ENCODE assay signal across 10 cellular contexts in genomic region chr12:57476162-57476992, GRCh38. TPM values are rescaled to one million over a fixed set of nuclear protein-coding genes. Genes with fewer than 3 reads are reported as not detected.
A peak's percentile ranks its signal among the peaks of the same experiment; 100 is the strongest.
DNase-seq lines count a peak whose midpoint lies in the region; ATAC-seq, FAIRE-seq and TF ChIP-seq lines count a peak whose summit lies in the region.
"Had no signal": no experiment of that assay in that cellular context is flagged by ENCODE, and none has a peak within 500 bp of the region (broad histone marks: within the 10 kb centered on the region; RNA-seq: fewer than 3 reads in every experiment).

No MANE protein-coding gene starts in this region.

- H3K9ac ChIP-seq in mucosa of stomach (ENCODE audit: low read length) (peak overlapping the region; percentile 33), subcutaneous abdominal adipose tissue (ENCODE audit: low read length in 5 of 5) (peak overlapping the region in 3 of 5 donors; percentile 48 to 71 (median 68))

- no peak overlapping the region for H3K4me3 ChIP-seq in A549
- peak overlapping the region; percentile 16 for H3K4me3 ChIP-seq in bronchial epithelial cell (ENCODE audit: low read depth, low read length)
- H3K4me3 ChIP-seq in mucosa of stomach (ENCODE audit: low read length): no peak overlapping the region
- H3K4me3 ChIP-seq in subcutaneous abdominal adipose tissue (ENCODE audit: low read depth in 1 of 5, low read length in 5 of 5): peak overlapping the region; percentile 48 to 71 (median 55)

- H3K9me3 ChIP-seq in A549 (no peaks in the 10 kb centered on the region), mucosa of stomach (ENCODE audit: control insufficient read depth, low read length) (no peaks in the 10 kb centered on the region), subcutaneous abdominal adipose tissue (ENCODE audit: control insufficient read depth in 5 of 5, low read length in 5 of 5) (no peaks in the 10 kb centered on the region)

- no peak overlapping the region for H3K27ac ChIP-seq in A549
- H3K27ac ChIP-seq in subcutaneous abdominal adipose tissue (ENCODE audit: low read depth, low read length): no peak overlapping the region
- H3K27ac ChIP-seq: epithelial cell of prostate had no signal

- 75% methylated on average over 29 of the region's 29 CpGs for WGBS in A549 (ENCODE audit: missing lambda C conversion rate)

- FAIRE-seq in A549 (lab: Jason Lieb, UNC) (no peak), bronchial epithelial cell (lab: Jason Lieb, UNC) (no peak)
- FAIRE-seq: G401.6 had no signal

- TF ChIP-seq POLR2A in A549 (IDR thresholded peaks at IDR 0.05; ENCODE audit: low read length): no peak

- DNase-seq in A549 (ENCODE audit: low read depth in 1 of 2, low spot score in 1 of 2): no peak
- DNase-seq in T-helper 1 cell: peak in 4 of 5 donors; percentile 32 to 81 (median 56)
- no peak for DNase-seq in bronchial epithelial cell (ENCODE audit: low read depth)
- DNase-seq in NCI-H2196 treated with DMSO at 0.1 percent for 48 hours (lab: John Stamatoyannopoulos, UW; ENCODE audit: unreplicated experiment): no peak

- ATAC-seq in A549 (no peak), GM21367 (IDR thresholded peaks at IDR 0.05; ENCODE audit: unreplicated experiment) (peak; percentile 37), HG03521 (IDR thresholded peaks at IDR 0.05; ENCODE audit: unreplicated experiment) (no peak)

- POLR2A ChIA-PET in A549 (lab: Yijun Ruan, JAX): no interaction called here

- peaks cover 42% of the 10 kb centered on the region for H3K27me3 ChIP-seq in bronchial epithelial cell (ENCODE audit: control insufficient read depth, insufficient read depth, low read length)
- peaks cover 68% of the 10 kb centered on the region for H3K27me3 ChIP-seq in mucosa of stomach (ENCODE audit: control insufficient read depth, insufficient read depth, low read length)
- H3K27me3 ChIP-seq in subcutaneous abdominal adipose tissue (ENCODE audit: control insufficient read depth in 5 of 5, insufficient read depth in 4 of 5, low read length in 5 of 5): peaks cover 7 to 44% (median 31%) of the 10 kb centered on the region in 5 donors

- no peak for TF ChIP-seq EP300 in A549 (IDR thresholded peaks at IDR 0.05)

- CTCF ChIA-PET in A549 (lab: Yijun Ruan, JAX): interaction anchor here (1.0 to 19.9 kb wide), 4 partner anchors 10 to 24 kb away, joined by 4 to 240 read pairs (median 6); partner anchors contain the start of gene GLI1

- no peak for TF ChIP-seq RAD21 in A549 (conservative IDR thresholded peaks at IDR 0.05 in 1 of 2, IDR thresholded peaks at IDR 0.05 in 1 of 2)

- 0 out of 3 replicates have a peak overlapping the region, but pooled peaks have one; percentile 7 for H3K4me2 ChIP-seq in A549

- no peak for TF ChIP-seq CTCF in A549 (IDR thresholded peaks at IDR 0.05)
- peak; percentile 21 for TF ChIP-seq CTCF in bronchial epithelial cell (IDR thresholded peaks at IDR 0.05; ENCODE audit: insufficient read depth, low read length, severe bottlenecking)

- peaks cover 14% of the 10 kb centered on the region; the same call in 2 of the 3 replicates for H3K4me1 ChIP-seq in A549
- H3K4me1 ChIP-seq in mucosa of stomach (ENCODE audit: control insufficient read depth, insufficient read depth, low read length): peaks cover 22% of the 10 kb centered on the region
- H3K4me1 ChIP-seq in subcutaneous abdominal adipose tissue (ENCODE audit: control insufficient read depth in 5 of 5, insufficient read depth in 5 of 5, low read length in 5 of 5): peaks cover 0 to 35% (median 27%) of the 10 kb centered on the region in 5 donors

- H3K36me3 ChIP-seq in bronchial epithelial cell (ENCODE audit: control insufficient read depth, insufficient read depth, low read length) (no peaks in the 10 kb centered on the region), mucosa of stomach (ENCODE audit: control insufficient read depth, insufficient read depth, low read length) (no peaks in the 10 kb centered on the region), subcutaneous abdominal adipose tissue (ENCODE audit: control insufficient read depth in 5 of 5, insufficient read depth in 5 of 5, low read length in 5 of 5) (peaks cover 0 to 19% (median 0%) of the 10 kb centered on the region in 5 donors)

TF ChIP-seq in A549, 52 proteins besides CTCF, POLR2A, EP300 and RAD21 (continues in another document):
- TF ChIP-seq, protein P1, sequence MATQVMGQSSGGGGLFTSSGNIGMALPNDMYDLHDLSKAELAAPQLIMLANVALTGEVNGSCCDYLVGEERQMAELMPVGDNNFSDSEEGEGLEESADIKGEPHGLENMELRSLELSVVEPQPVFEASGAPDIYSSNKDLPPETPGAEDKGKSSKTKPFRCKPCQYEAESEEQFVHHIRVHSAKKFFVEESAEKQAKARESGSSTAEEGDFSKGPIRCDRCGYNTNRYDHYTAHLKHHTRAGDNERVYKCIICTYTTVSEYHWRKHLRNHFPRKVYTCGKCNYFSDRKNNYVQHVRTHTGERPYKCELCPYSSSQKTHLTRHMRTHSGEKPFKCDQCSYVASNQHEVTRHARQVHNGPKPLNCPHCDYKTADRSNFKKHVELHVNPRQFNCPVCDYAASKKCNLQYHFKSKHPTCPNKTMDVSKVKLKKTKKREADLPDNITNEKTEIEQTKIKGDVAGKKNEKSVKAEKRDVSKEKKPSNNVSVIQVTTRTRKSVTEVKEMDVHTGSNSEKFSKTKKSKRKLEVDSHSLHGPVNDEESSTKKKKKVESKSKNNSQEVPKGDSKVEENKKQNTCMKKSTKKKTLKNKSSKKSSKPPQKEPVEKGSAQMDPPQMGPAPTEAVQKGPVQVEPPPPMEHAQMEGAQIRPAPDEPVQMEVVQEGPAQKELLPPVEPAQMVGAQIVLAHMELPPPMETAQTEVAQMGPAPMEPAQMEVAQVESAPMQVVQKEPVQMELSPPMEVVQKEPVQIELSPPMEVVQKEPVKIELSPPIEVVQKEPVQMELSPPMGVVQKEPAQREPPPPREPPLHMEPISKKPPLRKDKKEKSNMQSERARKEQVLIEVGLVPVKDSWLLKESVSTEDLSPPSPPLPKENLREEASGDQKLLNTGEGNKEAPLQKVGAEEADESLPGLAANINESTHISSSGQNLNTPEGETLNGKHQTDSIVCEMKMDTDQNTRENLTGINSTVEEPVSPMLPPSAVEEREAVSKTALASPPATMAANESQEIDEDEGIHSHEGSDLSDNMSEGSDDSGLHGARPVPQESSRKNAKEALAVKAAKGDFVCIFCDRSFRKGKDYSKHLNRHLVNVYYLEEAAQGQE (IDR thresholded peaks at IDR 0.05): no peak
- TF ChIP-seq GATA3 (IDR thresholded peaks at IDR 0.05; ENCODE audit: borderline replicate concordance): no peak
- no peak for TF ChIP-seq ZNF302 (CRISPR knock-in tag; IDR thresholded peaks at IDR 0.05)
- no peak for TF ChIP-seq HOXB13 (CRISPR knock-in tag; IDR thresholded peaks at IDR 0.05; ENCODE audit: low read depth)
- TF ChIP-seq CHD2 (IDR thresholded peaks at IDR 0.05; ENCODE audit: low read length, partially characterized antibody): no peak
- TF ChIP-seq HOXA7 (CRISPR knock-in tag; IDR thresholded peaks at IDR 0.05): no peak
- no peak for TF ChIP-seq POLR2AphosphoS2 (conservative IDR thresholded peaks at IDR 0.05; ENCODE audit: low read length)
- TF ChIP-seq, protein P2, sequence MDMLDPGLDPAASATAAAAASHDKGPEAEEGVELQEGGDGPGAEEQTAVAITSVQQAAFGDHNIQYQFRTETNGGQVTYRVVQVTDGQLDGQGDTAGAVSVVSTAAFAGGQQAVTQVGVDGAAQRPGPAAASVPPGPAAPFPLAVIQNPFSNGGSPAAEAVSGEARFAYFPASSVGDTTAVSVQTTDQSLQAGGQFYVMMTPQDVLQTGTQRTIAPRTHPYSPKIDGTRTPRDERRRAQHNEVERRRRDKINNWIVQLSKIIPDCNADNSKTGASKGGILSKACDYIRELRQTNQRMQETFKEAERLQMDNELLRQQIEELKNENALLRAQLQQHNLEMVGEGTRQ (IDR thresholded peaks at IDR 0.05): no peak
- no peak for TF ChIP-seq EHF (CRISPR knock-in tag; IDR thresholded peaks at IDR 0.05)
- no peak for TF ChIP-seq TFCP2L1 (CRISPR knock-in tag; IDR thresholded peaks at IDR 0.05)
- no peak for TF ChIP-seq NPAS2 (CRISPR knock-in tag; IDR thresholded peaks at IDR 0.05; ENCODE audit: borderline replicate concordance)

RNA-seq across cellular contexts. Expression of gene ARHGAP9, which starts 3.3 kb away (rescaled TPM):
- polyA plus RNA-seq in A549 (2011; rRNA removed) (0.25 and 0.50 TPM in 2 replicates), A549 (2017; fragmentation: RNase III; extraction: RNeasy Plus Mini Kit Qiagen cat#74134 plus additional on column Dnase treatment) (0.20 to 0.29 TPM in 2 of 3 replicates, not detected in the other)
- 0.23 and 0.24 TPM in 2 replicates for polyA plus RNA-seq in A549 (2012; cell fraction: cytosol; rRNA removed)
- polyA plus RNA-seq in A549 (2012; cell fraction: nucleus; rRNA removed): 0.62 and 0.77 TPM in 2 replicates
- not detected in 2 replicates for polyA minus RNA-seq in A549 (2011; rRNA and poly(A)+ RNA removed)
- not detected in 2 replicates for total RNA-seq in bronchial epithelial cell

RNA-seq across cellular contexts. Expression of gene MARS1, which starts 11.5 kb away (rescaled TPM):
- polyA plus RNA-seq in A549 (2011; rRNA removed): 372 and 406 TPM in 2 replicates
- polyA plus RNA-seq in A549 (2012; cell fraction: cytosol; rRNA removed): 236 and 247 TPM in 2 replicates
- polyA plus RNA-seq in A549 (2012; cell fraction: nucleus; rRNA removed): 504 and 527 TPM in 2 replicates
- 209 to 230 TPM (median 227 TPM) in 3 replicates for polyA plus RNA-seq in A549 (2017; fragmentation: RNase III; extraction: RNeasy Plus Mini Kit Qiagen cat#74134 plus additional on column Dnase treatment)
- polyA minus RNA-seq in A549 (2011; rRNA and poly(A)+ RNA removed): 428 and 497 TPM in 2 replicates
- 374 and 477 TPM in 2 replicates for total RNA-seq in bronchial epithelial cell

RNA-seq across cellular contexts. Expression of gene GLI1, which starts 16.8 kb away (rescaled TPM):
- 27.3 and 30.0 TPM in 2 replicates for polyA plus RNA-seq in A549 (2011; rRNA removed)
- 22.8 and 31.1 TPM in 2 replicates for polyA plus RNA-seq in A549 (2012; cell fraction: cytosol; rRNA removed)
- 95.0 and 106 TPM in 2 replicates for polyA plus RNA-seq in A549 (2012; cell fraction: nucleus; rRNA removed)
- 13.0 to 13.5 TPM (median 13.1 TPM) in 3 replicates for polyA plus RNA-seq in A549 (2017; fragmentation: RNase III; extraction: RNeasy Plus Mini Kit Qiagen cat#74134 plus additional on column Dnase treatment)
- polyA minus RNA-seq in A549 (2011; rRNA and poly(A)+ RNA removed): 44.9 and 52.6 TPM in 2 replicates
- under 0.01 and 0.26 TPM in 2 replicates for total RNA-seq in bronchial epithelial cell

RNA-seq across cellular contexts. Expression of gene INHBE, which starts 21.3 kb away (rescaled TPM):
- polyA plus RNA-seq in A549 (2011; rRNA removed) (2.4 and 2.9 TPM in 2 replicates), A549 (2017; fragmentation: RNase III; extraction: RNeasy Plus Mini Kit Qiagen cat#74134 plus additional on column Dnase treatment) (0.50 to 0.74 TPM (median 0.67 TPM) in 3 replicates)
- polyA plus RNA-seq in A549 (2012; cell fraction: cytosol; rRNA removed): 0.67 and 0.74 TPM in 2 replicates
- polyA plus RNA-seq in A549 (2012; cell fraction: nucleus; rRNA removed): 1.3 TPM in 2 replicates
- 3.3 and 5.0 TPM in 2 replicates for polyA minus RNA-seq in A549 (2011; rRNA and poly(A)+ RNA removed)
- total RNA-seq in bronchial epithelial cell: 0.26 and 1.3 TPM in 2 replicates

RNA-seq across cellular contexts. Expression of gene INHBC, which starts 41.8 kb away (rescaled TPM):
- polyA plus RNA-seq in A549 (2011; rRNA removed) (0.07 and 0.08 TPM in 2 replicates), A549 (2017; fragmentation: RNase III; extraction: RNeasy Plus Mini Kit Qiagen cat#74134 plus additional on column Dnase treatment) (not detected in 3 replicates)
- polyA plus RNA-seq in A549 (2012; cell fraction: cytosol; rRNA removed): 0.03 and 0.08 TPM in 2 replicates
- polyA plus RNA-seq in A549 (2012; cell fraction: nucleus; rRNA removed): 0.11 and 0.13 TPM in 2 replicates
- 0.08 TPM in 1 of 2 replicates, not detected in the other for polyA minus RNA-seq in A549 (2011; rRNA and poly(A)+ RNA removed)
- total RNA-seq in bronchial epithelial cell: not detected in 2 replicates

Comparison
In these comparisons a context has a peak if more than half of its experiments do, and no peak if none do; other contexts are left out.
1. DNase-seq: peak in T-helper 1 cell (4 of 5); none in A549 (0 of 2), bronchial epithelial cell (single experiment) and NCI-H2196 treated with DMSO at 0.1 percent for 48 hours (single experiment).
2. H3K4me3 ChIP-seq: peak in bronchial epithelial cell (single experiment) and subcutaneous abdominal adipose tissue (5 of 5); none in A549 (single experiment) and mucosa of stomach (single experiment).